In the genomic region with DNA sequence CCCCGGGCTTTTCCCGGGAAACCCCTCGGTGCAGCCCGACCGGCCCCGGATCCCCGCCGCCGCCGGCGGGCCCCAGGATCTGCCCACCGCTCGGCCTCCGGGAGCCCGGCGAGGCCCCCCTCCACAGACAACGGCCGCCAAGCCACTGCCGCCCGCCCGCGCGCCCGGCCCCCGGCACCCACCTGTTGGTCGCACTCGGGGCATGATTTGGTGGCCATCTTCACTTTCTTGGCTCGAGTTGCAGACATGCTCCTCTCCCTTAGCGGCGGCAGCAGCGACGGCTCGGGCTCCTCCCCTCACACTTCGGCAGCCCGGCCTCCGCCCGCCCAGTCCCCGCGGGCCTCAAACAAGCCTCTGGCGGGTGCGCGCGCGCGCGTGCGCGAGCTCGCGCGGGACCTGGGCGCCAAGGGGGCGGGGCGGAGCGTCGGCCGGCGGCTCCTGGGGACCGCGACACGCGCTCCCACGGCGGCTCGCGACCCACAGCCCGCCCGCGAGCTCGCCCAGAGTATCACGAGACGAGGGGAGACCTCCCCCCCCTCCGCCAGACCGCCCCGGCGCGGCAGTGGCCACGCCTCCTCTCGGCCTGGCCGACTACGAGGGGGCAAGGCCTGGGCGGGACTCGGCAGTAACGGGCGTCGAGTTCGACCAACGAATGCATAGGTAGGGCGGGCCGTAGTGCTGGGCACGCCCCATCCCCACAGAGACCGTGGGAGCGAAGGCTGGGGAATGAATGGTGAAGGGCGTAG, we compare ENCODE assay signal across 8 cellular contexts. TPM values are rescaled to one million over a fixed set of nuclear protein-coding genes. Genes with fewer than 3 reads are reported as not detected.
DNase-seq lines count a peak whose midpoint lies in the region; ATAC-seq and TF ChIP-seq lines count a peak whose summit lies in the region.

TSS of gene C16orf87 (minus strand) at position 279 of the 746 bp plus-strand sequence. CDS start at position 248, 31 bp downstream.

- no peak for TF ChIP-seq CTCF in IMR-90 (conservative IDR thresholded peaks at IDR 0.05; ENCODE audit: low read depth, low read length)

- WGBS in IMR-90 (ENCODE audit: extremely low coverage in 2 of 2, insufficient read length in 1 of 2), 2 experiments, result 0% methylated on average over 32 of the region's 94 CpGs; no CpG with 5 or more reads in 1 of the 2 experiments

- intact Hi-C loops in IMR-90 (cut with micrococcal nuclease), result loop anchor here (2.0 kb wide), 1 partner anchor 140 kb away; no protein-coding TSS in a partner anchor

- TF ChIP-seq POLR2A in IMR-90 (IDR thresholded peaks at IDR 0.05; ENCODE audit: low read depth, low read length), result peak; percentile 61

- peak within 1 kb of the TSS; percentile 98 for H3K4me3 ChIP-seq in IMR-90 (ENCODE audit: insufficient read depth, low read depth, low read length)
- H3K4me3 ChIP-seq in mucosa of rectum (ENCODE audit: low read length in 2 of 2), result peak within 1 kb of the TSS; percentile 89 to 95

- H3K27ac ChIP-seq in IMR-90 (ENCODE audit: insufficient read depth, low read length), result peak within 1 kb of the TSS; percentile 94
- peak within 1 kb of the TSS; percentile 78 for H3K27ac ChIP-seq in epithelial cell of prostate
- H3K27ac ChIP-seq in mucosa of rectum (ENCODE audit: low read depth in 2 of 2, low read length in 2 of 2), result peak within 1 kb of the TSS; percentile 83 to 87

- H2AK9ac ChIP-seq in IMR-90 (replicated peaks; ENCODE audit: low read depth, low read length, poor library complexity), result peak within 1 kb of the TSS; percentile 99

- CTCF ChIA-PET in IMR-90 (lab: Yijun Ruan, JAX), result interaction anchor here (0.5 to 1.0 kb wide), 3 partner anchors 12 to 188 kb away, joined by 3 to 7 read pairs (median 5); no protein-coding TSS in a partner anchor

- POLR2A ChIA-PET in IMR-90 (lab: Charles Lee; ENCODE audit: unreplicated experiment), result no interaction called here

- peak within 1 kb of the TSS; percentile 75; the same call in 1 of the 2 replicates for H2BK20ac ChIP-seq in IMR-90 (ENCODE audit: low read depth, low read length)

- peak within 1 kb of the TSS; percentile 49 for H2BK120ac ChIP-seq in IMR-90 (ENCODE audit: low read depth, low read length)

- H3K14ac ChIP-seq in IMR-90 (replicated peaks; ENCODE audit: low read depth, low read length), result peak within 1 kb of the TSS; percentile 93

- H3K9ac ChIP-seq in IMR-90 (ENCODE audit: low read depth, low read length) (peak within 1 kb of the TSS; percentile 100), mucosa of rectum (ENCODE audit: low read depth in 1 of 2, low read length in 2 of 2) (peak within 1 kb of the TSS; percentile 74 to 85)

- no peaks in the 10 kb centered on the region for H3K9me1 ChIP-seq in IMR-90 (ENCODE audit: insufficient read depth, low read length)

- peak within 1 kb of the TSS; percentile 95 for H3K56ac ChIP-seq in IMR-90 (ENCODE audit: extremely low read depth, insufficient read depth, low read length)

- H4K20me1 ChIP-seq in IMR-90 (ENCODE audit: insufficient read depth, low read length), result no peaks in the 10 kb centered on the region

- peak within 1 kb of the TSS; percentile 97 for H3K4me2 ChIP-seq in IMR-90 (ENCODE audit: low read depth, low read length)

- H4K91ac ChIP-seq in IMR-90 (ENCODE audit: insufficient read depth, low read depth, low read length), result peak within 1 kb of the TSS; percentile 87

- peak within 1 kb of the TSS; percentile 90 for H3K18ac ChIP-seq in IMR-90 (ENCODE audit: low read depth, low read length)

- no peak for TF ChIP-seq RAD21 in IMR-90 (IDR thresholded peaks at IDR 0.05; ENCODE audit: low read length)

- peak within 1 kb of the TSS; percentile 38; the same call in 2 of the 3 replicates for H2BK15ac ChIP-seq in IMR-90 (ENCODE audit: low read depth, low read length)

- H4K5ac ChIP-seq in IMR-90 (ENCODE audit: low read depth, low read length), result peak within 1 kb of the TSS; percentile 97

- H2AK5ac ChIP-seq in IMR-90 (ENCODE audit: low read depth, low read length), result peak within 1 kb of the TSS; percentile 91

- H3K4me1 ChIP-seq in IMR-90 (ENCODE audit: control insufficient read depth, insufficient read depth, low read length) (peaks cover 4% of the 10 kb centered on the region; the same call in 1 of the 2 replicates), mucosa of rectum (ENCODE audit: control insufficient read depth in 2 of 2, insufficient read depth in 2 of 2, low read length in 2 of 2) (peaks cover 3 to 11% of the 10 kb centered on the region in 2 donors)

- peak within 1 kb of the TSS; percentile 92 for H3K23ac ChIP-seq in IMR-90 (ENCODE audit: low read depth, low read length)

- peak within 1 kb of the TSS; percentile 96 for H2BK5ac ChIP-seq in IMR-90 (ENCODE audit: low read depth, low read length, poor library complexity, severe bottlenecking)

- H3K79me1 ChIP-seq in IMR-90 (ENCODE audit: low read depth in 1 of 2, low read length in 2 of 2), result no peaks in the 10 kb centered on the region; a peak in 1 of 4 replicates

- ATAC-seq in GM21528 (IDR thresholded peaks at IDR 0.05; ENCODE audit: low FRiP score, unreplicated experiment) (peak; percentile 94), IMR-90 (ENCODE audit: low read depth) (peak; percentile 95)

- no TSS peak for BruUV-seq in IMR-90 (replicated peaks; lab: Mats Ljungman, UMichigan)

- no peaks in the 10 kb centered on the region for H3K36me3 ChIP-seq in IMR-90 (ENCODE audit: control insufficient read depth, insufficient read depth, low read length)
- no peaks in the 10 kb centered on the region for H3K36me3 ChIP-seq in mucosa of rectum (ENCODE audit: control insufficient read depth in 2 of 2, insufficient read depth in 2 of 2, low read length in 2 of 2)

- H4K8ac ChIP-seq in IMR-90 (ENCODE audit: low read depth in 2 of 2, low read length in 2 of 2), result peak within 1 kb of the TSS; percentile 21 to 89

- H3K9me3 ChIP-seq in IMR-90 (ENCODE audit: control insufficient read depth, insufficient read depth, low read length) (no peaks in the 10 kb centered on the region), mucosa of rectum (ENCODE audit: control insufficient read depth in 2 of 2, low read length in 2 of 2) (no peaks in the 10 kb centered on the region)

- H3K27me3 ChIP-seq in IMR-90 (ENCODE audit: control insufficient read depth, insufficient read depth, low read length) (no peaks in the 10 kb centered on the region), mucosa of rectum (ENCODE audit: control insufficient read depth in 2 of 2, insufficient read depth in 2 of 2, low read length in 2 of 2) (no peaks in the 10 kb centered on the region)

- DNase-seq in DMS 273 treated with DMSO at 0.1 percent for 48 hours (lab: John Stamatoyannopoulos, UW), result peak; percentile 84
- peak; percentile 92 for DNase-seq in IMR-90
- DNase-seq in OCI-M1 (lab: John Stamatoyannopoulos, UW), result peak; percentile 94
- DNase-seq in activated T-cell treated with anti-CD3 and anti-CD28 coated beads for 24 hours (ENCODE audit: low read depth), result peak; percentile 85
- peak; percentile 60 for DNase-seq in epithelial cell of prostate (ENCODE audit: low read depth, low spot score)
- peak; percentile 91 for DNase-seq in stimulated activated CD8-positive, alpha-beta memory T cell treated with anti-CD3 and anti-CD28 coated beads, Interleukin-4, amount 100 ng/mL, for 48 hours

- in situ Hi-C loops in IMR-90 (cut with MboI; ENCODE audit: low sequenced_read_pairs), result no loop called here

- peak within 1 kb of the TSS; percentile 87 for H3K4ac ChIP-seq in IMR-90 (ENCODE audit: low read depth, low read length)

- dilution Hi-C loops in IMR-90 (cut with HindIII; ENCODE audit: low sequenced_read_pairs, unreplicated experiment), result no loop called here

- peak within 1 kb of the TSS; percentile 95 for H2AFZ ChIP-seq in IMR-90 (replicated peaks; ENCODE audit: low read length, poor library complexity)

TF ChIP-seq in IMR-90, 13 proteins besides CTCF, POLR2A, EP300 and RAD21:
- TF ChIP-seq BHLHE40 (IDR thresholded peaks at IDR 0.05; ENCODE audit: low read depth, low read length) (peak; percentile 66), MXI1 (IDR thresholded peaks at IDR 0.05; ENCODE audit: borderline replicate concordance, low read depth, low read length) (peak; percentile 74; the same call in 1 of the 2 replicates), ELK1 (IDR thresholded peaks at IDR 0.05; ENCODE audit: borderline replicate concordance, low read depth, low read length) (no peak), RCOR1 (IDR thresholded peaks at IDR 0.05; ENCODE audit: insufficient replicate concordance, low read length) (peak; percentile 2), USF2 (IDR thresholded peaks at IDR 0.05; ENCODE audit: low read depth, low read length) (peak; percentile 31; the same call in 1 of the 2 replicates), MAZ (IDR thresholded peaks at IDR 0.05; ENCODE audit: borderline replicate concordance, low read depth, low read length) (peak; percentile 80)
TF ChIP-seq in IMR-90: peak in this region for 5.

RNA-seq across cellular contexts. Expression of gene C16orf87, which starts in this region (rescaled TPM):
- 6.3 and 16.4 TPM in 2 replicates for total RNA-seq in IMR-90 (2012; rRNA removed)
- 6.2 and 8.1 TPM in 2 replicates for polyA plus RNA-seq in IMR-90 (2012; rRNA removed)
- 1.0 and 1.2 TPM in 2 replicates for polyA plus RNA-seq in IMR-90 (2012; cell fraction: cytosol; rRNA removed)
- 0.32 and 2.2 TPM in 2 replicates for polyA plus RNA-seq in IMR-90 (2012; cell fraction: nucleus; rRNA removed; ENCODE audit: low replicate concordance)

Comparison
In these comparisons a context has a peak if more than half of its experiments do, and no peak if none do; other contexts are left out.
1. Peak in every context shown above with its lines: DNase-seq, ATAC-seq, H3K4me3 ChIP-seq and H3K27ac ChIP-seq.